Comparison of ENCODE assay signal across 10 cellular contexts in genomic region chr11:79087238-79087956, GRCh38.
DNase-seq lines count a peak whose midpoint lies in the region; ATAC-seq and TF ChIP-seq lines count a peak whose summit lies in the region.
"Had no signal": no experiment of that assay in that cellular context is flagged by ENCODE, and none has a peak within 500 bp of the region (broad histone marks: within the 10 kb centered on the region; RNA-seq: fewer than 3 reads in every experiment).

No MANE protein-coding gene starts in this region.

- no peaks in the 10 kb centered on the region for H3K36me3 Mint-ChIP-seq in chondrocyte (ENCODE audit: low read depth)
- H3K36me3 Mint-ChIP-seq: activated naive CD4-positive, alpha-beta T cell treated with anti-CD3 and anti-CD28 coated beads, Interleukin-2, amount 50 U/mL, for 72 hours had no signal

- H3K4me1 Mint-ChIP-seq in chondrocyte (ENCODE audit: low read depth), result peaks cover 34% of the 10 kb centered on the region

- no peak for TF ChIP-seq CTCF in chondrocyte (IDR thresholded peaks at IDR 0.05)

- H3K27me3 Mint-ChIP-seq in chondrocyte (ENCODE audit: low read depth), result no peaks in the 10 kb centered on the region

- DNase-seq in 8988T (peak; percentile 63), HS-27A (ENCODE audit: low read depth) (peak; percentile 8), chondrocyte (ENCODE audit: low spot score) (no peak), kidney tubule cell (ENCODE audit: low spot score) (peak; percentile 92), DMS114 treated with DMSO at 0.1 percent for 48 hours (lab: John Stamatoyannopoulos, UW; ENCODE audit: unreplicated experiment) (no peak), globus pallidus (ENCODE audit: low spot score) (no peak)
- no peak for DNase-seq in stimulated activated CD4-positive, alpha-beta T cell treated with anti-CD3 and anti-CD28 coated beads, Interleukin-4, amount 100 ng/mL, for 1 hour
- DNase-seq: NCI-H774 had no signal

- no peak for ATAC-seq in GM19463 (IDR thresholded peaks at IDR 0.05; ENCODE audit: unreplicated experiment)
- ATAC-seq: activated naive CD4-positive, alpha-beta T cell treated with anti-CD3 and anti-CD28 coated beads, Interleukin-2, amount 50 U/mL, for 72 hours had no signal

- peak overlapping the region; percentile 27 for H3K4me3 Mint-ChIP-seq in chondrocyte (ENCODE audit: unreplicated experiment)

- no peaks in the 10 kb centered on the region for H3K9me3 Mint-ChIP-seq in chondrocyte (ENCODE audit: low read depth)
- H3K9me3 Mint-ChIP-seq: activated naive CD4-positive, alpha-beta T cell treated with anti-CD3 and anti-CD28 coated beads, Interleukin-2, amount 50 U/mL, for 72 hours had no signal

- peak overlapping the region; percentile 87 for H3K27ac Mint-ChIP-seq in chondrocyte (ENCODE audit: unreplicated experiment)
- H3K27ac Mint-ChIP-seq: activated naive CD4-positive, alpha-beta T cell treated with anti-CD3 and anti-CD28 coated beads, Interleukin-2, amount 50 U/mL, for 72 hours had no signal

Comparison
In these comparisons a context has a peak if more than half of its experiments do, and no peak if none do; other contexts are left out.
1. DNase-seq: peak in 8988T (single experiment), HS-27A (single experiment) and kidney tubule cell (single experiment); none in chondrocyte (single experiment), DMS114 treated with DMSO at 0.1 percent for 48 hours (single experiment), stimulated activated CD4-positive, alpha-beta T cell treated with anti-CD3 and anti-CD28 coated beads, Interleukin-4, amount 100 ng/mL, for 1 hour (single experiment) and globus pallidus (single experiment).